2 cellular contexts compared by ENCODE assay signal in the genomic region with DNA sequence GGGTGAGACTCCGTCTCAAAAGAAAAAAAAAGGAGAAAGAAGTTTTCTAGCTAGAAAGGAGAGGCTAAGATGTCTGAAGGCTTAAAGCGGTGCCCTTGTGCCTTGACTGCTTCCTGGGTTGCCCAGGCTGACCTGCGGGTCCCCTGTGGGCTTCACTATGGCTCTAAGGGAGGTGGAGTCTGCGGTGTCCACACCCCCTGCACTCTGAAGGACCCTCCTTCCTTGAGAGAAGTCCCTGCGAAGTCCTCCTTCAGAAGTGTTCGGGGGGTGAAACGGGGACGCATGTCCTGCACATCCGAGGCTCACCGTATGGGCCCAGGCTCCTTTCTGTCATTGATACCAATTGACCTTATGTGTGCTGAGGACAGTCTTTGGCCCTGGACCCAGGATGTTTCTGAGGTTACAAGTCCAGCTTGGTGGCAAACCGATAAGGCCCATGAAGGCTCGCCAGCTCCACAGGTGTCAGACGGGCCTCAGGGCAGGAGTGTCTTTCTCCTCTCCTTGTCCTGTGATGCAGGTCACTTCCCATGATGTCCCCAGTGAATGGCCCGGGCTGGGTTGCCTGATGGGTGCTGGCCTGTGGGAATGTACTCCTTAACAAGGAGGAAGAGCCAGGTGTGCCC.
TF ChIP-seq lines count a peak whose summit lies in the region.

No MANE protein-coding gene starts in this region.

TF ChIP-seq in HEK293, 187 proteins besides CTCF, POLR2A, EP300 and RAD21:
- TF ChIP-seq ZNF324 (tag by site-specific recombination; IDR thresholded peaks at IDR 0.05) (no peak), SCRT2 (tag by site-specific recombination; IDR thresholded peaks at IDR 0.05) (peak; percentile 84), SCRT1 (tag by site-specific recombination; IDR thresholded peaks at IDR 0.05; ENCODE audit: borderline replicate concordance) (peak; percentile 45; the same call in 1 of the 2 replicates), ZNF211 (tag by site-specific recombination; IDR thresholded peaks at IDR 0.05; ENCODE audit: low read depth) (no peak), ZNF174 (tag by site-specific recombination; IDR thresholded peaks at IDR 0.05) (no peak), PATZ1 (tag by site-specific recombination; IDR thresholded peaks at IDR 0.05) (no peak)

TF ChIP-seq in HepG2, 621 proteins besides CTCF, POLR2A, EP300 and RAD21:
- no peak for TF ChIP-seq ZNF33B (CRISPR knock-in tag; IDR thresholded peaks at IDR 0.05)
- TF ChIP-seq ZFP82 (CRISPR knock-in tag; IDR thresholded peaks at IDR 0.05; ENCODE audit: borderline replicate concordance), result no peak
- TF ChIP-seq ZNF691 (CRISPR knock-in tag; IDR thresholded peaks at IDR 0.05; ENCODE audit: borderline replicate concordance, low read depth), result 0 out of 2 replicates have a peak, but pooled peaks have one; percentile 22
- no peak for TF ChIP-seq PAF1 (CRISPR knock-in tag; IDR thresholded peaks at IDR 0.05)
- no peak for TF ChIP-seq ZNF207 (IDR thresholded peaks at IDR 0.05; ENCODE audit: borderline replicate concordance)
- TF ChIP-seq ZFX (CRISPR knock-in tag; IDR thresholded peaks at IDR 0.05; ENCODE audit: low read depth), result peak; percentile 29; the same call in 1 of the 2 replicates
- no peak for TF ChIP-seq ZIK1 (CRISPR knock-in tag; IDR thresholded peaks at IDR 0.05; ENCODE audit: borderline replicate concordance, low read depth)
- TF ChIP-seq ZMYM3 (CRISPR knock-in tag; IDR thresholded peaks at IDR 0.05), result no peak
- TF ChIP-seq, protein P1, sequence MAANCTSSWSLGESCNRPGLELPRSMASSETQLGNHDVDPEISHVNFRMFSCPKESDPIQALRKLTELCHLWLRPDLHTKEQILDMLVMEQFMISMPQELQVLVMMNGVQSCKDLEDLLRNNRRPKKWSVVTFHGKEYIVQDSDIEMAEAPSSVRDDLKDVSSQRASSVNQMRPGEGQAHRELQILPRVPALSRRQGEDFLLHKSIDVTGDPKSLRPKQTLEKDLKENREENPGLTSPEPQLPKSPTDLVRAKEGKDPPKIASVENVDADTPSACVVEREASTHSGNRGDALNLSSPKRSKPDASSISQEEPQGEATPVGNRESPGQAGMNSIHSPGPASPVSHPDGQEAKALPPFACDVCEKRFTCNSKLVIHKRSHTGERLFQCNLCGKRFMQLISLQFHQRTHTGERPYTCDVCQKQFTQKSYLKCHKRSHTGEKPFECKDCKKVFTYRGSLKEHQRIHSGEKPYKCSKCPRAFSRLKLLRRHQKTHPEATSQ (CRISPR knock-in tag; IDR thresholded peaks at IDR 0.05; ENCODE audit: borderline replicate concordance), result no peak
- TF ChIP-seq ATAD3A (CRISPR knock-in tag; IDR thresholded peaks at IDR 0.05), result no peak
- TF ChIP-seq ZMYM4 (CRISPR knock-in tag; IDR thresholded peaks at IDR 0.05), result 0 out of 2 replicates have a peak, but pooled peaks have one; percentile 25
- peak; percentile 62 for TF ChIP-seq RBM22 (optimal IDR thresholded peaks at IDR 0.05; ENCODE audit: low read length)
- TF ChIP-seq, protein P2, sequence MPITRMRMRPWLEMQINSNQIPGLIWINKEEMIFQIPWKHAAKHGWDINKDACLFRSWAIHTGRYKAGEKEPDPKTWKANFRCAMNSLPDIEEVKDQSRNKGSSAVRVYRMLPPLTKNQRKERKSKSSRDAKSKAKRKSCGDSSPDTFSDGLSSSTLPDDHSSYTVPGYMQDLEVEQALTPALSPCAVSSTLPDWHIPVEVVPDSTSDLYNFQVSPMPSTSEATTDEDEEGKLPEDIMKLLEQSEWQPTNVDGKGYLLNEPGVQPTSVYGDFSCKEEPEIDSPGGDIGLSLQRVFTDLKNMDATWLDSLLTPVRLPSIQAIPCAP (CRISPR knock-in tag; IDR thresholded peaks at IDR 0.05; ENCODE audit: low read depth), result no peak
- 0 out of 2 replicates have a peak, but pooled peaks have one; percentile 20 for TF ChIP-seq HDAC1 (CRISPR knock-in tag; IDR thresholded peaks at IDR 0.05)
- TF ChIP-seq ZBTB38 (CRISPR knock-in tag; IDR thresholded peaks at IDR 0.05), result 0 out of 2 replicates have a peak, but pooled peaks have one; percentile 22
